Comparison of ENCODE assay signal across 30 cellular contexts in genomic region chr7:131649879-131650278, GRCh38.
A peak's percentile ranks its signal among the peaks of the same experiment; 100 is the strongest.
DNase-seq lines count a peak whose midpoint lies in the region; ATAC-seq and TF ChIP-seq lines count a peak whose summit lies in the region.
"Had no signal": no experiment of that assay in that cellular context is flagged by ENCODE, and none has a peak within 500 bp of the region (broad histone marks: within the 10 kb centered on the region; RNA-seq: fewer than 3 reads in every experiment).

No MANE protein-coding gene starts in this region.

- no peaks in the 10 kb centered on the region for H3K27me3 Mint-ChIP-seq in mesothelial cell of epicardium (ENCODE audit: low read depth)
- H3K27me3 Mint-ChIP-seq in CD4-positive, alpha-beta T cell, result peaks cover 7% of the 10 kb centered on the region

- H3K4me3 ChIP-seq in left ventricle myocardium inferior, result no peak overlapping the region
- no peak overlapping the region for H3K4me3 ChIP-seq in heart right ventricle
- H3K4me3 ChIP-seq in SJCRH30, result no peak overlapping the region
- no peak overlapping the region for H3K4me3 ChIP-seq in uterus
- H3K4me3 ChIP-seq: A549; BLaER1 treated with 17β-estradiol and CSF1 and Interleukin-3, amounts not matched to agents 10 nM and 100 nM; GM12878; K562 had no signal

- H3K4me3 Mint-ChIP-seq in mesothelial cell of epicardium, result no peak overlapping the region
- no peak overlapping the region for H3K4me3 Mint-ChIP-seq in CD4-positive, alpha-beta T cell
- H3K4me3 Mint-ChIP-seq: CD4-positive, alpha-beta memory T cell had no signal

- POLR2A ChIA-PET in CD4-positive, alpha-beta T cell (lab: Charles Lee), result no interaction called here

- H3K36me3 Mint-ChIP-seq in mesothelial cell of epicardium, result no peaks in the 10 kb centered on the region
- no peaks in the 10 kb centered on the region for H3K36me3 Mint-ChIP-seq in CD4-positive, alpha-beta T cell (ENCODE audit: low read depth)
- H3K36me3 Mint-ChIP-seq: CD4-positive, alpha-beta memory T cell had no signal

- peaks cover 33% of the 10 kb centered on the region for H3K4me1 ChIP-seq in left ventricle myocardium inferior
- H3K4me1 ChIP-seq in heart right ventricle, result peaks cover 4 to 30% (median 9%) of the 10 kb centered on the region in 9 donors
- peaks cover 36% of the 10 kb centered on the region for H3K4me1 ChIP-seq in SJCRH30
- no peaks in the 10 kb centered on the region for H3K4me1 ChIP-seq in uterus

- no peaks in the 10 kb centered on the region for H3K9me3 Mint-ChIP-seq in mesothelial cell of epicardium
- no peaks in the 10 kb centered on the region for H3K9me3 Mint-ChIP-seq in CD4-positive, alpha-beta T cell
- H3K9me3 Mint-ChIP-seq: CD4-positive, alpha-beta memory T cell had no signal

- ATAC-seq in heart right ventricle, result no peak
- ATAC-seq in CD4-positive, alpha-beta T cell (ENCODE audit: poor library complexity), result no peak
- no peak for ATAC-seq in GM21381 (IDR thresholded peaks at IDR 0.05; ENCODE audit: unreplicated experiment)
- ATAC-seq: A549, GM12878, HCT116, HepG2, K562, PC-3 had no signal

- peaks cover 28% of the 10 kb centered on the region for H3K4me1 Mint-ChIP-seq in mesothelial cell of epicardium
- H3K4me1 Mint-ChIP-seq in CD4-positive, alpha-beta T cell (ENCODE audit: low read depth), result no peaks in the 10 kb centered on the region

- 88 to 92% methylated on average over 13 of the region's 13 CpGs for WGBS in heart right ventricle, 2 donors

- intact Hi-C loops in left ventricle myocardium inferior (cut with micrococcal nuclease) (loop anchor here (5.0 kb wide), 1 partner anchor 143 kb away; no protein-coding TSS in a partner anchor), heart right ventricle (cut with DNase I) (loop anchor here in 7 of 10 donors (5.0 to 10.0 kb wide), 6 partner anchors 93 to 143 kb away; partner anchors contain the start of gene PODXL (in 1 of the 7)), uterus (cut with DNase I; ENCODE audit: low total_unique reads) (loop anchor here (5.0 to 10.0 kb wide), 2 partner anchors 95 to 143 kb away; partner anchors contain the start of gene PODXL)
- intact Hi-C loops in CD4-positive, alpha-beta T cell (cut with DNase I, micrococcal nuclease), result loop anchor here in 1 of 2 experiments (10.0 kb wide), 1 partner anchor 755 kb away; no protein-coding TSS in a partner anchor

- TF ChIP-seq POLR2A in uterus (IDR thresholded peaks at IDR 0.05), result no peak

- peak overlapping the region; percentile 82 for H3K27ac Mint-ChIP-seq in mesothelial cell of epicardium
- H3K27ac Mint-ChIP-seq in CD4-positive, alpha-beta T cell, result no peak overlapping the region

- no peak for DNase-seq in left ventricle myocardium inferior
- DNase-seq in heart right ventricle, result no peak
- DNase-seq in SJCRH30, result no peak
- DNase-seq in mesothelial cell of epicardium (ENCODE audit: low spot score in 2 of 2, unreplicated experiment in 2 of 2), result no peak
- DNase-seq in uterus, result no peak
- no peak for DNase-seq in CD4-positive, alpha-beta T cell
- DNase-seq in NCI-H2107 (lab: John Stamatoyannopoulos, UW), result no peak
- DNase-seq: AML-193; CD4-positive, alpha-beta memory T cell; COR-L47; DMS79; EL; GDM1; GOT3; MV-4-11; NCI-H1105; NCI-H1436 treated with DMSO at 0.1 percent for 48 hours; NCI-H1930; NCI-H446; NCI-H524 treated with DMSO at 0.1 percent for 48 hours; NCI-H774; PC-3 had no signal

- CTCF ChIA-PET in CD4-positive, alpha-beta T cell (lab: Charles Lee), result no interaction called here

- peak overlapping the region; percentile 58 for H3K27ac ChIP-seq in left ventricle myocardium inferior (replicated peaks)
- H3K27ac ChIP-seq in heart right ventricle, result peak overlapping the region in 4 of 10 donors; percentile 37 to 80 (median 74)
- H3K27ac ChIP-seq in SJCRH30, result peak overlapping the region; percentile 95
- H3K27ac ChIP-seq in uterus, result peak overlapping the region; percentile 60 to 86
- H3K27ac ChIP-seq in CD4-positive, alpha-beta T cell (ENCODE audit: low read depth, low read length), result no peak overlapping the region
- H3K27ac ChIP-seq: A549; BLaER1 treated with 17β-estradiol and CSF1 and Interleukin-3, amounts not matched to agents 10 nM and 100 nM; HL-60 had no signal

- H3K27me3 ChIP-seq in left ventricle myocardium inferior (ENCODE audit: low read depth) (no peaks in the 10 kb centered on the region), heart right ventricle (no peaks in the 10 kb centered on the region), SJCRH30 (no peaks in the 10 kb centered on the region), uterus (no peaks in the 10 kb centered on the region)
- H3K27me3 ChIP-seq in CD4-positive, alpha-beta T cell (ENCODE audit: control insufficient read depth, insufficient read depth, low read length), result no peaks in the 10 kb centered on the region
- H3K27me3 ChIP-seq: BLaER1 treated with 17β-estradiol and CSF1 and Interleukin-3, amounts not matched to agents 10 nM and 100 nM had no signal

- H3K9me3 ChIP-seq in left ventricle myocardium inferior (replicated peaks) (no peaks in the 10 kb centered on the region), heart right ventricle (no peaks in the 10 kb centered on the region), SJCRH30 (replicated peaks) (no peaks in the 10 kb centered on the region), uterus (no peaks in the 10 kb centered on the region)
- no peaks in the 10 kb centered on the region for H3K9me3 ChIP-seq in CD4-positive, alpha-beta T cell (ENCODE audit: control insufficient read depth, low read length)
- H3K9me3 ChIP-seq: A549; BLaER1 treated with 17β-estradiol and CSF1 and Interleukin-3, amounts not matched to agents 10 nM and 100 nM had no signal

- H3K36me3 ChIP-seq in left ventricle myocardium inferior (no peaks in the 10 kb centered on the region), heart right ventricle (no peaks in the 10 kb centered on the region), SJCRH30 (no peaks in the 10 kb centered on the region), uterus (no peaks in the 10 kb centered on the region)
- H3K36me3 ChIP-seq: BLaER1 treated with 17β-estradiol and CSF1 and Interleukin-3, amounts not matched to agents 10 nM and 100 nM had no signal

- TF ChIP-seq CTCF in left ventricle myocardium inferior (IDR thresholded peaks at IDR 0.05; ENCODE audit: borderline replicate concordance) (no peak), heart right ventricle (IDR thresholded peaks at IDR 0.05) (no peak), mesothelial cell of epicardium (IDR thresholded peaks at IDR 0.05; ENCODE audit: unreplicated experiment) (no peak), uterus (IDR thresholded peaks at IDR 0.05) (no peak)
- no peak for TF ChIP-seq CTCF in CD4-positive, alpha-beta T cell (IDR thresholded peaks at IDR 0.05)
